1 cellular context compared by ENCODE assay signal in genomic region chr19:2035590-2035991, GRCh38.
TF ChIP-seq lines count a peak whose summit lies in the region.

No MANE protein-coding gene starts in this region.

TF ChIP-seq in GM23338, 12 proteins besides CTCF, POLR2A, EP300 and RAD21 (continued from another document):
- TF ChIP-seq ZNF462 (CRISPR knock-in tag; IDR thresholded peaks at IDR 0.05) = no peak
- no peak for TF ChIP-seq EZH2phosphoT487 (IDR thresholded peaks at IDR 0.05; ENCODE audit: unreplicated experiment)
- TF ChIP-seq STAT1 (IDR thresholded peaks at IDR 0.05; ENCODE audit: unreplicated experiment) = no peak
- no peak for TF ChIP-seq POLR2AphosphoS5 (IDR thresholded peaks at IDR 0.05; ENCODE audit: low read depth)
- no peak for TF ChIP-seq EZH2 (IDR thresholded peaks at IDR 0.05; ENCODE audit: low read depth, unreplicated experiment)
- no peak for TF ChIP-seq CREB1 (CRISPR knock-in tag; IDR thresholded peaks at IDR 0.05; ENCODE audit: low read depth)
- TF ChIP-seq ZNF331 (CRISPR knock-in tag; IDR thresholded peaks at IDR 0.05; ENCODE audit: low read depth) = no peak
- TF ChIP-seq JUNB (IDR thresholded peaks at IDR 0.05; ENCODE audit: unreplicated experiment) = no peak
